8 cellular contexts compared by ENCODE assay signal in the genomic region with DNA sequence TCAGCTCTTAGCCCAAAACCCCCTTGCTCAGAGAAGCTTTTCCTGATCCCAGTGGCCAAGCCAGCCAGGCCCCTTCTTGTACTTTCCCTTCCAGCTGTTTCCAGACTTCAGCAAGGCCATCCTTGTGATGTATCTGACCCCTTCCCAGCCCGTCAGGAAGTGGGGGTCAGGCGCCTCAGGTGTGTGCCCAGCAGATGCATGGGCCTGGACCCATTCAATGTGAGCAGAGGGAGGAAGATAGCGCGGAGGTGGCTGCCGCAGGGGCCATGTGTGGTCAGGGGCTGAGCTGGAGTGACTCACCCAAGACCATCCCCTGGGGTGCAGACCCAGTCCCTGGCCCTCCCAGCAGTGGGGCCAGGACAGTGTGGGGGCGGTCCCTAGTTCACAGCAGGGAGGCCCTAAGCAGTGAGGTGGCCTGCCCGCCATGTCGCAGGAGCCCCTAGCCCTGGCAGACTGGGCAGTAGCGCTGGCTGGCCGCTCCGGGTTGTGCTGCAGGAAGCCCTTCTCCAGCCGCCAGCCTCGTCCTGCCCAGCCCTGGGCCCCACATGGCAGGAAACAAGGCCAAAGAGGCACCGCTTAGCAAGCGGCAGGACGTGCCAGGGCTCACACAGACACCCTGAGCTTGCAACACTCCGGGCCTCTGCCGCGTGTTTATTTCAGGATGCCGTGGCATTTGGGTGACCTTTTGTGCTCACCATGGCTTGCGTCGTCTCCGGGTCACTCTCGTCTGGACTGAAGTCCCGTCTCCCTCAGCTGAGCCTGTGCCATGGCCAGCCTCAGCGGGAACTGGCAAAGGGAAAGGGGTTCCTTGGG. TPM values are rescaled to one million over a fixed set of nuclear protein-coding genes. Genes with fewer than 3 reads are reported as not detected.
DNase-seq lines count a peak whose midpoint lies in the region; ATAC-seq and TF ChIP-seq lines count a peak whose summit lies in the region.

No MANE protein-coding gene starts in this region.

- peak in 1 of 3 donors; percentile 6 for TF ChIP-seq POLR2A in body of pancreas (IDR thresholded peaks at IDR 0.05)

- no peaks in the 10 kb centered on the region for H3K27me3 ChIP-seq in body of pancreas

- no peaks in the 10 kb centered on the region for H3K36me3 ChIP-seq in body of pancreas (replicated peaks in 1 of 2; ENCODE audit: insufficient read depth in 1 of 2, low read depth in 2 of 2)

- ATAC-seq in body of pancreas (peak; percentile 52), left cardiac atrium (peak; percentile 79 to 88), GM19397 (IDR thresholded peaks at IDR 0.05; ENCODE audit: unreplicated experiment) (no peak), GM21619 (IDR thresholded peaks at IDR 0.05; ENCODE audit: unreplicated experiment) (no peak)

- H3K4me3 ChIP-seq in body of pancreas, result no peak overlapping the region

- TF ChIP-seq CTCF in body of pancreas (IDR thresholded peaks at IDR 0.05), result no peak

- 65 to 93% methylated on average over 13 to 23 of the region's 26 CpGs for WGBS in body of pancreas, 2 donors

- H3K27ac ChIP-seq in body of pancreas, result peak overlapping the region in 2 of 4 donors; percentile 51

- DNase-seq in EL (peak; percentile 76), body of pancreas (peak; percentile 37 to 66 (median 54)), left cardiac atrium (peak; percentile 93), putamen (ENCODE audit: low spot score) (peak; percentile 70), amniotic stem cell (lab: John Stamatoyannopoulos, UW) (no peak)
- DNase-seq in activated CD4-positive, CD25-positive, alpha-beta regulatory T cell (lab: John Stamatoyannopoulos, UW), result no peak

- intact Hi-C loops in body of pancreas (cut with DNase I), result no loop called here
- intact Hi-C loops in left cardiac atrium (cut with DNase I), result no loop called here

- peaks cover 6% of the 10 kb centered on the region for H3K4me1 ChIP-seq in body of pancreas

- no peaks in the 10 kb centered on the region for H3K9me3 ChIP-seq in body of pancreas

RNA-seq across cellular contexts. Expression of gene ADSS1, which starts 12.0 kb away (rescaled TPM):
- total RNA-seq in body of pancreas (1 to 10 TPM; 4.0 to 4.7 TPM), left cardiac atrium (100 to 1,000 TPM in 1 of 2 donors, 10 to 100 TPM in 1; 86.2 to 102 TPM)

RNA-seq across cellular contexts. Expression of gene SIVA1, which starts 16.9 kb away (rescaled TPM):
- total RNA-seq in body of pancreas (100 to 1,000 TPM; 111 to 130 TPM), left cardiac atrium (10 to 100 TPM; 67.6 to 68.7 TPM)

RNA-seq across cellular contexts. Expression of gene INF2, which starts 46.6 kb away (rescaled TPM):
- total RNA-seq in body of pancreas, result 10 to 100 TPM; 46.2 to 90.3 TPM
- total RNA-seq in left cardiac atrium, result 10 to 100 TPM; 44.4 to 44.7 TPM

RNA-seq across cellular contexts. Expression of gene AKT1, which starts 59.5 kb away (rescaled TPM):
- total RNA-seq in body of pancreas (100 to 1,000 TPM in 1 of 2 donors, 10 to 100 TPM in 1; 74.2 to 151 TPM), left cardiac atrium (100 to 1,000 TPM; 113 to 127 TPM)

Comparison
In these comparisons a context has a peak if more than half of its experiments do, and no peak if none do; other contexts are left out.
1. DNase-seq: peak in EL (single experiment), body of pancreas (4 of 4), left cardiac atrium (single experiment) and putamen (single experiment); none in amniotic stem cell (single experiment) and activated CD4-positive, CD25-positive, alpha-beta regulatory T cell (0 of 4).
2. ATAC-seq: peak in body of pancreas (single experiment) and left cardiac atrium (2 of 2); none in GM19397 (single experiment) and GM21619 (single experiment).
3. RNA of gene ADSS1, which starts 12.0 kb away (total RNA-seq): 86.2 to 102 TPM in left cardiac atrium; 4.0 to 4.7 TPM in body of pancreas; every median in the first group is over 10 times any median in the second.